1 cellular context compared by ENCODE assay signal in the genomic region with DNA sequence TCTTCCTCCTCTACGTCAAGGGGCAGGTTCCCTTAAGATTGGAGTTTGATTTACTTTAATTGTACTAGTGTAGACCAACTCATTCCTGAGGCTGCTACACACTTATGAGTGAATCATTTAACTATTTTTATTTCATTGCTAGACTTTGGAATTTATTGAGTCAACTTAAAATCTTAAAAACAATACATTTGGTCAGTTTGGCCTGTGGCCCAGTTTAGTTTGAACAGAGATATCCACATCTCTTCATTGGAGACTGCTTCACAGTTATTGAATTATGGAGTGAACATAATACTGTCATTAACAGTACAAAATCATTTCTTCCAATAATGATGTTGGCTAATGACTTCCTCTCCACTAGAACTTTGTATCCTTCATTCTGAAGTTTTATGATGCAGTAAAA.
TF ChIP-seq lines count a peak whose summit lies in the region.

No MANE protein-coding gene starts in this region.

TF ChIP-seq in SK-N-SH, 30 proteins besides CTCF, POLR2A, EP300 and RAD21 (continued from another document):
- TF ChIP-seq, protein P1, sequence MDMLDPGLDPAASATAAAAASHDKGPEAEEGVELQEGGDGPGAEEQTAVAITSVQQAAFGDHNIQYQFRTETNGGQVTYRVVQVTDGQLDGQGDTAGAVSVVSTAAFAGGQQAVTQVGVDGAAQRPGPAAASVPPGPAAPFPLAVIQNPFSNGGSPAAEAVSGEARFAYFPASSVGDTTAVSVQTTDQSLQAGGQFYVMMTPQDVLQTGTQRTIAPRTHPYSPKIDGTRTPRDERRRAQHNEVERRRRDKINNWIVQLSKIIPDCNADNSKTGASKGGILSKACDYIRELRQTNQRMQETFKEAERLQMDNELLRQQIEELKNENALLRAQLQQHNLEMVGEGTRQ (IDR thresholded peaks at IDR 0.05; ENCODE audit: borderline replicate concordance, low read depth, low read length) = no peak
- TF ChIP-seq EZH2phosphoT487 (IDR thresholded peaks at IDR 0.05; ENCODE audit: borderline replicate concordance, low read depth) (no peak), SIN3A (IDR thresholded peaks at IDR 0.05; ENCODE audit: borderline replicate concordance, low read depth, low read length) (no peak), GATA2 (CRISPR knock-in tag; IDR thresholded peaks at IDR 0.05) (no peak), GABPA (IDR thresholded peaks at IDR 0.05; ENCODE audit: low read depth) (no peak), NRF1 (IDR thresholded peaks at IDR 0.05; ENCODE audit: low read depth, low read length) (no peak), RCOR1 (IDR thresholded peaks at IDR 0.05; ENCODE audit: low read length) (no peak), RXRA (IDR thresholded peaks at IDR 0.05; ENCODE audit: borderline replicate concordance, low read depth) (peak; percentile 62; the same call in 1 of the 2 replicates), FOXJ3 (CRISPR knock-in tag; IDR thresholded peaks at IDR 0.05) (no peak), YY1 (IDR thresholded peaks at IDR 0.05; ENCODE audit: low read depth) (no peak), NFIC (IDR thresholded peaks at IDR 0.05; ENCODE audit: borderline replicate concordance) (peak; percentile 95), JUND (IDR thresholded peaks at IDR 0.05) (peak; percentile 87), MEF2A (IDR thresholded peaks at IDR 0.05; ENCODE audit: borderline replicate concordance, low read depth) (peak; percentile 97), SMC3 (IDR thresholded peaks at IDR 0.05; ENCODE audit: low read depth, low read length) (no peak), FOSL2 (IDR thresholded peaks at IDR 0.05; ENCODE audit: borderline replicate concordance, low read depth) (peak; percentile 95), ELF1 (IDR thresholded peaks at IDR 0.05) (no peak)
- TF ChIP-seq, protein P2, sequence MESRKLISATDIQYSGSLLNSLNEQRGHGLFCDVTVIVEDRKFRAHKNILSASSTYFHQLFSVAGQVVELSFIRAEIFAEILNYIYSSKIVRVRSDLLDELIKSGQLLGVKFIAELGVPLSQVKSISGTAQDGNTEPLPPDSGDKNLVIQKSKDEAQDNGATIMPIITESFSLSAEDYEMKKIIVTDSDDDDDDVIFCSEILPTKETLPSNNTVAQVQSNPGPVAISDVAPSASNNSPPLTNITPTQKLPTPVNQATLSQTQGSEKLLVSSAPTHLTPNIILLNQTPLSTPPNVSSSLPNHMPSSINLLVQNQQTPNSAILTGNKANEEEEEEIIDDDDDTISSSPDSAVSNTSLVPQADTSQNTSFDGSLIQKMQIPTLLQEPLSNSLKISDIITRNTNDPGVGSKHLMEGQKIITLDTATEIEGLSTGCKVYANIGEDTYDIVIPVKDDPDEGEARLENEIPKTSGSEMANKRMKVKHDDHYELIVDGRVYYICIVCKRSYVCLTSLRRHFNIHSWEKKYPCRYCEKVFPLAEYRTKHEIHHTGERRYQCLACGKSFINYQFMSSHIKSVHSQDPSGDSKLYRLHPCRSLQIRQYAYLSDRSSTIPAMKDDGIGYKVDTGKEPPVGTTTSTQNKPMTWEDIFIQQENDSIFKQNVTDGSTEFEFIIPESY (IDR thresholded peaks at IDR 0.05; ENCODE audit: borderline replicate concordance, low read depth) = 0 out of 2 replicates have a peak, but pooled peaks have one; percentile 17
- TF ChIP-seq, protein P3, sequence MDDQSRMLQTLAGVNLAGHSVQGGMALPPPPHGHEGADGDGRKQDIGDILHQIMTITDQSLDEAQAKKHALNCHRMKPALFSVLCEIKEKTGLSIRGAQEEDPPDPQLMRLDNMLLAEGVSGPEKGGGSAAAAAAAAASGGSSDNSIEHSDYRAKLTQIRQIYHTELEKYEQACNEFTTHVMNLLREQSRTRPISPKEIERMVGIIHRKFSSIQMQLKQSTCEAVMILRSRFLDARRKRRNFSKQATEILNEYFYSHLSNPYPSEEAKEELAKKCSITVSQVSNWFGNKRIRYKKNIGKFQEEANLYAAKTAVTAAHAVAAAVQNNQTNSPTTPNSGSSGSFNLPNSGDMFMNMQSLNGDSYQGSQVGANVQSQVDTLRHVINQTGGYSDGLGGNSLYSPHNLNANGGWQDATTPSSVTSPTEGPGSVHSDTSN (IDR thresholded peaks at IDR 0.05) = peak; percentile 77
- TF ChIP-seq, protein P4, sequence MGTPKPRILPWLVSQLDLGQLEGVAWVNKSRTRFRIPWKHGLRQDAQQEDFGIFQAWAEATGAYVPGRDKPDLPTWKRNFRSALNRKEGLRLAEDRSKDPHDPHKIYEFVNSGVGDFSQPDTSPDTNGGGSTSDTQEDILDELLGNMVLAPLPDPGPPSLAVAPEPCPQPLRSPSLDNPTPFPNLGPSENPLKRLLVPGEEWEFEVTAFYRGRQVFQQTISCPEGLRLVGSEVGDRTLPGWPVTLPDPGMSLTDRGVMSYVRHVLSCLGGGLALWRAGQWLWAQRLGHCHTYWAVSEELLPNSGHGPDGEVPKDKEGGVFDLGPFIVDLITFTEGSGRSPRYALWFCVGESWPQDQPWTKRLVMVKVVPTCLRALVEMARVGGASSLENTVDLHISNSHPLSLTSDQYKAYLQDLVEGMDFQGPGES (IDR thresholded peaks at IDR 0.05; ENCODE audit: low read depth, low read length) = no peak
